Comparison of ENCODE assay signal across 8 cellular contexts in the genomic region with DNA sequence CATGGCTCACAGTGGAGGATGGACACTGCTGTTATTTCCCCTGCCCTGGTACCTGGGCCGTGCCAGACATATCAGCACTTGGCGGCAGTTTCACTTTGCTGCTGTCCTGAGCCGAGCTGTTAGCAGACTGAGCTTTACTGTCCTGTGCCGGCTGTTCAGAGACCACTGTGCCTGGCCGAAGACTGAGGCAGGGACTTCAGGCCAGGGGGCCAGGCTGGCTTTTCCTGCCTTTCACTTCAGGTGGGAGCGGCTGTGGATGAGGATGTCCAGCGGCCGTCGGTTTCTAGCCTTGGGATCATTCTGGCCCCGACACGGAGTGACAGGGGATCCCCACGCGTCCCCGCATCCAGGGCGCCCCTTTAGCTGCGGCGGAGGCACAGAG. TPM values are rescaled to one million over a fixed set of nuclear protein-coding genes. Genes with fewer than 3 reads are reported as not detected.
A peak's percentile ranks its signal among the peaks of the same experiment; 100 is the strongest.
DNase-seq lines count a peak whose midpoint lies in the region; ATAC-seq, FAIRE-seq and TF ChIP-seq lines count a peak whose summit lies in the region.

No MANE protein-coding gene starts in this region.

- H3K4me1 Mint-ChIP-seq in dendritic cell treated with granulocyte-macrophage colony-stimulating factor and Interleukin-4, amounts not matched to agents 40 ng/mL and 50 ng/mL, for 4 days (ENCODE audit: low read depth): peaks cover 49% of the 10 kb centered on the region

- POLR2A ChIA-PET in A549 (lab: Yijun Ruan, JAX): no interaction called here

- no peak for TF ChIP-seq EP300 in A549 (IDR thresholded peaks at IDR 0.05)

- H3K9me3 ChIP-seq in A549: no peaks in the 10 kb centered on the region
- no peaks in the 10 kb centered on the region for H3K9me3 ChIP-seq in muscle layer of duodenum (ENCODE audit: control insufficient read depth in 1 of 2, low read length in 2 of 2)

- H3K27ac ChIP-seq in A549 (peak overlapping the region; percentile 79 to 96), muscle layer of duodenum (ENCODE audit: low read length) (peak overlapping the region; percentile 54)

- TF ChIP-seq POLR2A in A549 (IDR thresholded peaks at IDR 0.05; ENCODE audit: low read length): no peak

- 4% methylated on average over 16 of the region's 17 CpGs for WGBS in A549 (ENCODE audit: missing lambda C conversion rate)

- CTCF ChIA-PET in A549 (lab: Yijun Ruan, JAX): interaction anchor here (0.6 to 3.5 kb wide), 5 partner anchors 16 to 72 kb away, joined by 3 to 15 read pairs (median 3); no protein-coding TSS in a partner anchor

- no peaks in the 10 kb centered on the region for H3K9me3 Mint-ChIP-seq in dendritic cell treated with granulocyte-macrophage colony-stimulating factor and Interleukin-4, amounts not matched to agents 40 ng/mL and 50 ng/mL, for 4 days

- intact Hi-C loops in dendritic cell treated with granulocyte-macrophage colony-stimulating factor and Interleukin-4, amounts not matched to agents 40 ng/mL and 50 ng/mL, for 4 days (cut with micrococcal nuclease): loop anchor here (5.0 to 10.0 kb wide), 2 partner anchors 50 to 127 kb away; no protein-coding TSS in a partner anchor

- FAIRE-seq in A549 (lab: Jason Lieb, UNC): no peak

- TF ChIP-seq CTCF in A549 (IDR thresholded peaks at IDR 0.05): 0 out of 3 replicates have a peak, but pooled peaks have one; percentile 5

- peaks cover 6% of the 10 kb centered on the region for H3K36me3 Mint-ChIP-seq in dendritic cell treated with granulocyte-macrophage colony-stimulating factor and Interleukin-4, amounts not matched to agents 40 ng/mL and 50 ng/mL, for 4 days (ENCODE audit: low read depth)

- peaks cover 74% of the 10 kb centered on the region for H3K27me3 Mint-ChIP-seq in dendritic cell treated with granulocyte-macrophage colony-stimulating factor and Interleukin-4, amounts not matched to agents 40 ng/mL and 50 ng/mL, for 4 days

- no peaks in the 10 kb centered on the region for H3K27me3 ChIP-seq in muscle layer of duodenum (ENCODE audit: low read depth, low read length)

- ATAC-seq in A549 (peak; percentile 63 to 68), HG03097 (IDR thresholded peaks at IDR 0.05; ENCODE audit: low FRiP score, unreplicated experiment) (no peak)

- peak in 1 of 2 experiments; percentile 35 for DNase-seq in A549 (ENCODE audit: low read depth in 1 of 2, low spot score in 1 of 2)
- DNase-seq in LHCN-M2 (ENCODE audit: low read depth): peak; percentile 5
- DNase-seq in GM19238 (ENCODE audit: insufficient read length, low spot score): no peak
- no peak for DNase-seq in amniotic stem cell (lab: John Stamatoyannopoulos, UW)
- DNase-seq in NCI-H226: no peak

- H3K27ac Mint-ChIP-seq in dendritic cell treated with granulocyte-macrophage colony-stimulating factor and Interleukin-4, amounts not matched to agents 40 ng/mL and 50 ng/mL, for 4 days: peak overlapping the region; percentile 63

- peak overlapping the region; percentile 70 for H3K4me3 ChIP-seq in A549
- H3K4me3 ChIP-seq in muscle layer of duodenum (ENCODE audit: low read depth in 1 of 2, low read length in 2 of 2): peak overlapping the region; percentile 61 to 77

- no peaks in the 10 kb centered on the region for H3K36me3 ChIP-seq in muscle layer of duodenum (ENCODE audit: control insufficient read depth in 1 of 2, insufficient read depth in 2 of 2, low read length in 2 of 2)

- peak overlapping the region; percentile 79 for H3K4me3 Mint-ChIP-seq in dendritic cell treated with granulocyte-macrophage colony-stimulating factor and Interleukin-4, amounts not matched to agents 40 ng/mL and 50 ng/mL, for 4 days

- no peak for TF ChIP-seq RAD21 in A549 (conservative IDR thresholded peaks at IDR 0.05 in 1 of 2, IDR thresholded peaks at IDR 0.05 in 1 of 2)

- H3K4me1 ChIP-seq in A549: peaks cover 44% of the 10 kb centered on the region
- H3K4me1 ChIP-seq in muscle layer of duodenum (ENCODE audit: control insufficient read depth in 1 of 2, insufficient read depth in 2 of 2, low read length in 2 of 2): peaks cover 0 to 27% of the 10 kb centered on the region in 2 donors

- H3K4me2 ChIP-seq in A549: peak overlapping the region; percentile 78

TF ChIP-seq in A549, 52 proteins besides CTCF, POLR2A, EP300 and RAD21:
- TF ChIP-seq, protein P1, sequence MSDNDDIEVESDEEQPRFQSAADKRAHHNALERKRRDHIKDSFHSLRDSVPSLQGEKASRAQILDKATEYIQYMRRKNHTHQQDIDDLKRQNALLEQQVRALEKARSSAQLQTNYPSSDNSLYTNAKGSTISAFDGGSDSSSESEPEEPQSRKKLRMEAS (IDR thresholded peaks at IDR 0.05): no peak
- TF ChIP-seq GATA3 (IDR thresholded peaks at IDR 0.05; ENCODE audit: borderline replicate concordance): no peak
- TF ChIP-seq, protein P2, sequence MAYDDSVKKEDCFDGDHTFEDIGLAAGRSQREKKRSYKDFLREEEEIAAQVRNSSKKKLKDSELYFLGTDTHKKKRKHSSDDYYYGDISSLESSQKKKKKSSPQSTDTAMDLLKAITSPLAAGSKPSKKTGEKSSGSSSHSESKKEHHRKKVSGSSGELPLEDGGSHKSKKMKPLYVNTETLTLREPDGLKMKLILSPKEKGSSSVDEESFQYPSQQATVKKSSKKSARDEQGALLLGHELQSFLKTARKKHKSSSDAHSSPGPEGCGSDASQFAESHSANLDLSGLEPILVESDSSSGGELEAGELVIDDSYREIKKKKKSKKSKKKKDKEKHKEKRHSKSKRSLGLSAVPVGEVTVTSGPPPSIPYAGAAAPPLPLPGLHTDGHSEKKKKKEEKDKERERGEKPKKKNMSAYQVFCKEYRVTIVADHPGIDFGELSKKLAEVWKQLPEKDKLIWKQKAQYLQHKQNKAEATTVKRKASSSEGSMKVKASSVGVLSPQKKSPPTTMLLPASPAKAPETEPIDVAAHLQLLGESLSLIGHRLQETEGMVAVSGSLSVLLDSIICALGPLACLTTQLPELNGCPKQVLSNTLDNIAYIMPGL (CRISPR knock-in tag; IDR thresholded peaks at IDR 0.05; ENCODE audit: borderline replicate concordance): no peak
TF ChIP-seq in A549: peak in this region for 0.

RNA-seq across cellular contexts. Expression of a gene that starts 1.0 kb away (rescaled TPM):
- 5.9 and 6.0 TPM in 2 replicates for polyA plus RNA-seq in A549 (2011; rRNA removed)
- 7.7 and 8.2 TPM in 2 replicates for polyA plus RNA-seq in A549 (2012; cell fraction: cytosol; rRNA removed)
- polyA plus RNA-seq in A549 (2012; cell fraction: nucleus; rRNA removed): 16.7 and 21.2 TPM in 2 replicates
- 6.6 to 7.6 TPM (median 6.8 TPM) in 3 replicates for polyA plus RNA-seq in A549 (2017; fragmentation: RNase III; extraction: RNeasy Plus Mini Kit Qiagen cat#74134 plus additional on column Dnase treatment)
- 9.4 and 9.5 TPM in 2 replicates for polyA minus RNA-seq in A549 (2011; rRNA and poly(A)+ RNA removed)
- total RNA-seq in LHCN-M2 (2014; rRNA removed): 0.69 and 0.96 TPM in 2 replicates
- polyA plus RNA-seq in LHCN-M2 (2012): 22.3 TPM
